Comparison of ENCODE assay signal across 1 cellular context in the genomic region with DNA sequence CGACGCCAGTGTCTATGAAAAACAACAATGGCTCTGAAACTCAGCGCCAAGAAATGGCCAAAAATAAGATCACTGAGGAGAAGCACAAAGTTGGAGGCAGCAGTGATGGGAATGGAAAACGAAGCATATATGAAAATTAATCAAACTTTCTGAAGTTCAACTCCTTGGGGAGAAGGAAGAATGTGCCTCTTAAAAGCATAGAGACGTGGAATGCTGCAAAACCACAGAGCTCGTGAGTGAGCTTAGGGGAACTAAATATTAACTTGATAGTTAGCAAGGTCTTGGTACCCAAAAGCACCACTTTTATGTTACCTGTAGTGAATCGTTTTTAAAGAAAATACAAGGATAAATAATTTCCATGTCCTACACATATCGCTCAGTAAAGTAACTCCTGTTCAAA.
TF ChIP-seq lines count a peak whose summit lies in the region.

No MANE protein-coding gene starts in this region.

TF ChIP-seq in WTC11, 78 proteins besides CTCF, POLR2A, EP300 and RAD21 (continued from another document):
- TF ChIP-seq, protein P1, sequence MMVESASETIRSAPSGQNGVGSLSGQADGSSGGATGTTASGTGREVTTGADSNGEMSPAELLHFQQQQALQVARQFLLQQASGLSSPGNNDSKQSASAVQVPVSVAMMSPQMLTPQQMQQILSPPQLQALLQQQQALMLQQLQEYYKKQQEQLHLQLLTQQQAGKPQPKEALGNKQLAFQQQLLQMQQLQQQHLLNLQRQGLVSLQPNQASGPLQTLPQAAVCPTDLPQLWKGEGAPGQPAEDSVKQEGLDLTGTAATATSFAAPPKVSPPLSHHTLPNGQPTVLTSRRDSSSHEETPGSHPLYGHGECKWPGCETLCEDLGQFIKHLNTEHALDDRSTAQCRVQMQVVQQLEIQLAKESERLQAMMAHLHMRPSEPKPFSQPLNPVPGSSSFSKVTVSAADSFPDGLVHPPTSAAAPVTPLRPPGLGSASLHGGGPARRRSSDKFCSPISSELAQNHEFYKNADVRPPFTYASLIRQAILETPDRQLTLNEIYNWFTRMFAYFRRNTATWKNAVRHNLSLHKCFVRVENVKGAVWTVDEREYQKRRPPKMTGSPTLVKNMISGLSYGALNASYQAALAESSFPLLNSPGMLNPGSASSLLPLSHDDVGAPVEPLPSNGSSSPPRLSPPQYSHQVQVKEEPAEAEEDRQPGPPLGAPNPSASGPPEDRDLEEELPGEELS (CRISPR knock-in tag; IDR thresholded peaks at IDR 0.05), result no peak
- TF ChIP-seq, protein P2, sequence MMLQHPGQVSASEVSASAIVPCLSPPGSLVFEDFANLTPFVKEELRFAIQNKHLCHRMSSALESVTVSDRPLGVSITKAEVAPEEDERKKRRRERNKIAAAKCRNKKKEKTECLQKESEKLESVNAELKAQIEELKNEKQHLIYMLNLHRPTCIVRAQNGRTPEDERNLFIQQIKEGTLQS (CRISPR knock-in tag; conservative IDR thresholded peaks at IDR 0.05), result no peak
